Comparison of ENCODE assay signal across 8 cellular contexts in genomic region chr4:13656569-13656988, GRCh38. TPM values are rescaled to one million over a fixed set of nuclear protein-coding genes. Genes with fewer than 3 reads are reported as not detected.
DNase-seq lines count a peak whose midpoint lies in the region; ATAC-seq, FAIRE-seq and TF ChIP-seq lines count a peak whose summit lies in the region.

No MANE protein-coding gene starts in this region.

- H3K4me1 ChIP-seq in endothelial cell of umbilical vein (ENCODE audit: control insufficient read depth, extremely low read depth, insufficient read depth, low read length) (peaks cover 4% of the 10 kb centered on the region), muscle layer of duodenum (ENCODE audit: control insufficient read depth in 1 of 2, insufficient read depth in 2 of 2, low read length in 2 of 2) (peaks cover 0 to 13% of the 10 kb centered on the region in 2 donors)

- H3K9me1 ChIP-seq in endothelial cell of umbilical vein (replicated peaks; ENCODE audit: control insufficient read depth, extremely low read depth, insufficient read depth, low read length) = no peaks in the 10 kb centered on the region

- no peak for ATAC-seq in GM19023 (IDR thresholded peaks at IDR 0.05; ENCODE audit: unreplicated experiment)

- intact Hi-C loops in endothelial cell of umbilical vein (cut with micrococcal nuclease) = loop anchor here (1.0 to 10.0 kb wide), 7 partner anchors 310 to 1740 kb away; partner anchors contain the start of gene CPEB2

- TF ChIP-seq CTCF in HFF-Myc (IDR thresholded peaks at IDR 0.05; ENCODE audit: low read depth, low read length, missing control alignments) = peak; percentile 80
- peak; percentile 70 to 72 for TF ChIP-seq CTCF in endothelial cell of umbilical vein (IDR thresholded peaks at IDR 0.05; ENCODE audit: extremely low read depth in 1 of 2, insufficient read depth in 1 of 2, low read depth in 1 of 2, low read length in 2 of 2)

- H3K9me3 ChIP-seq in endothelial cell of umbilical vein (replicated peaks; ENCODE audit: control insufficient read depth, insufficient read depth, low read length) (no peaks in the 10 kb centered on the region), muscle layer of duodenum (ENCODE audit: control insufficient read depth in 1 of 2, low read length in 2 of 2) (no peaks in the 10 kb centered on the region)

- H3K36me3 ChIP-seq in endothelial cell of umbilical vein (ENCODE audit: control insufficient read depth in 2 of 2, extremely low read depth in 1 of 2, insufficient read depth in 2 of 2, low read length in 2 of 2) (no peaks in the 10 kb centered on the region), muscle layer of duodenum (ENCODE audit: control insufficient read depth in 1 of 2, insufficient read depth in 2 of 2, low read length in 2 of 2) (no peaks in the 10 kb centered on the region)

- H4K20me1 ChIP-seq in endothelial cell of umbilical vein (replicated peaks; ENCODE audit: control insufficient read depth, extremely low read depth, insufficient read depth, low read length) = no peaks in the 10 kb centered on the region

- H3K4me2 ChIP-seq in endothelial cell of umbilical vein (ENCODE audit: insufficient read depth, low read length) = no peak overlapping the region

- POLR2A ChIA-PET in endothelial cell of umbilical vein (lab: Charles Lee) = no interaction called here

- H3K4me3 ChIP-seq in HFF-Myc (replicated peaks; ENCODE audit: low read depth, low read length) = no peak overlapping the region
- no peak overlapping the region for H3K4me3 ChIP-seq in endothelial cell of umbilical vein (replicated peaks in 1 of 3; ENCODE audit: insufficient read depth in 1 of 3, low read depth in 1 of 3, low read length in 3 of 3)
- H3K4me3 ChIP-seq in muscle layer of duodenum (ENCODE audit: low read depth in 1 of 2, low read length in 2 of 2) = peak overlapping the region; percentile 38 to 60

- H3K27ac ChIP-seq in endothelial cell of umbilical vein (ENCODE audit: insufficient read depth, low read depth, low read length) (no peak overlapping the region), muscle layer of duodenum (ENCODE audit: low read length) (no peak overlapping the region)

- in situ Hi-C loops in Caki2 (cut with HindIII; ENCODE audit: low pct_unique_long_range_greater_than_20kb, low sequenced_read_pairs) = no loop called here

- no peaks in the 10 kb centered on the region for H3K79me2 ChIP-seq in endothelial cell of umbilical vein (ENCODE audit: control insufficient read depth, insufficient read depth, low read length)

- no TSS peak for BruUV-seq in endothelial cell of umbilical vein (replicated peaks; lab: Mats Ljungman, UMichigan)

- dilution Hi-C loops in endothelial cell of umbilical vein (cut with MboI; ENCODE audit: extremely low pct_ligation_motif_present, low sequenced_read_pairs) = no loop called here

- DNase-seq in Caki2 (ENCODE audit: low read depth) (peak; percentile 83), HFF-Myc (ENCODE audit: extremely low read depth, low read depth) (no peak), NCI-H774 (lab: John Stamatoyannopoulos, UW) (peak; percentile 45), endothelial cell of umbilical vein (ENCODE audit: low read depth, low spot score) (peak; percentile 65)
- DNase-seq in activated CD8-positive, alpha-beta memory T cell treated with anti-CD3 and anti-CD28 coated beads, Interleukin-2, amount 50 U/mL, for 4 hours = peak; percentile 73
- DNase-seq in stimulated activated CD8-positive, alpha-beta memory T cell treated with anti-CD3 and anti-CD28 coated beads, Interleukin-4, amount 100 ng/mL, for 24 hours (ENCODE audit: low read depth) = peak; percentile 55

- H3K9ac ChIP-seq in endothelial cell of umbilical vein (replicated peaks; ENCODE audit: extremely low read depth, insufficient read depth, low read length) = no peak overlapping the region

- H3K27me3 ChIP-seq in endothelial cell of umbilical vein (ENCODE audit: control insufficient read depth in 2 of 2, insufficient read depth in 2 of 2, low read length in 2 of 2) = peaks cover 4 to 5% of the 10 kb centered on the region in 2 experiments
- no peaks in the 10 kb centered on the region for H3K27me3 ChIP-seq in muscle layer of duodenum (ENCODE audit: low read depth, low read length)

- FAIRE-seq in endothelial cell of umbilical vein (lab: Jason Lieb, UNC) = peak; percentile 60

- no peak for TF ChIP-seq POLR2A in endothelial cell of umbilical vein (IDR thresholded peaks at IDR 0.05; ENCODE audit: low read depth, low read length)

- CTCF ChIA-PET in endothelial cell of umbilical vein (lab: Charles Lee) = interaction anchor here (0.9 to 4.4 kb wide), 12 partner anchors 7 to 1801 kb away, joined by 3 to 32 read pairs (median 4); partner anchors contain the start of gene BOD1L1

- H2AFZ ChIP-seq in endothelial cell of umbilical vein (ENCODE audit: low read depth, low read length) = no peak overlapping the region

TF ChIP-seq in endothelial cell of umbilical vein, 7 proteins besides CTCF, POLR2A, EP300 and RAD21:
- TF ChIP-seq MAX (IDR thresholded peaks at IDR 0.05; ENCODE audit: insufficient read depth, insufficient read length) (no peak), POLR2AphosphoS5 (IDR thresholded peaks at IDR 0.05; ENCODE audit: insufficient read depth, low read depth, low read length) (no peak), FOS (IDR thresholded peaks at IDR 0.05; ENCODE audit: borderline replicate concordance, insufficient read depth, low read length) (no peak), JUN (IDR thresholded peaks at IDR 0.05; ENCODE audit: borderline replicate concordance, insufficient read depth, insufficient read length, low read depth) (no peak), EZH2 (IDR thresholded peaks at IDR 0.05; ENCODE audit: borderline replicate concordance, low read depth, low read length, severe bottlenecking) (no peak), GATA2 (IDR thresholded peaks at IDR 0.05; ENCODE audit: insufficient read depth, insufficient read length, low read depth, low read length) (no peak), MYC (IDR thresholded peaks at IDR 0.05; ENCODE audit: low read depth, low read length) (no peak)

RNA-seq across cellular contexts. Expression of gene BOD1L1, which starts 29.1 kb away (rescaled TPM):
- 4.2 and 5.0 TPM in 2 replicates for total RNA-seq in Caki2 (2014; rRNA removed; shearing (Covaris generic); ENCODE audit: low replicate concordance)
- total RNA-seq in endothelial cell of umbilical vein = 27.5 and 31.2 TPM in 2 replicates
- polyA plus RNA-seq in endothelial cell of umbilical vein = 3.7 and 5.2 TPM in 2 replicates
- 8.3 and 8.9 TPM in 2 replicates for polyA plus RNA-seq in endothelial cell of umbilical vein (2011; cell fraction: cytosol; rRNA removed)
- 34.0 and 47.8 TPM in 2 replicates for polyA plus RNA-seq in endothelial cell of umbilical vein (2011; cell fraction: nucleus; rRNA removed)
- 11.6 and 16.6 TPM in 2 replicates for polyA plus RNA-seq in endothelial cell of umbilical vein (2012)
- 18.4 and 19.2 TPM in 2 replicates for polyA minus RNA-seq in endothelial cell of umbilical vein
- 17.4 TPM for polyA minus RNA-seq in endothelial cell of umbilical vein (2011; cell fraction: cytosol; rRNA and poly(A)+ RNA removed)
- polyA minus RNA-seq in endothelial cell of umbilical vein (2011; cell fraction: nucleus; rRNA and poly(A)+ RNA removed) = 43.3 and 52.6 TPM in 2 replicates

Comparison
In these comparisons a context has a peak if more than half of its experiments do, and no peak if none do; other contexts are left out.
1. H3K4me3 ChIP-seq: peak in muscle layer of duodenum (2 of 2); none in HFF-Myc (single experiment) and endothelial cell of umbilical vein (0 of 3).